ENCODE assay signal across 9 cellular contexts in genomic region chr11:44205836-44206235, GRCh38.
"Had no signal": no experiment of that assay in that cellular context is flagged by ENCODE, and none has a peak within 500 bp of the region (broad histone marks: within the 10 kb centered on the region; RNA-seq: fewer than 3 reads in every experiment).

No MANE protein-coding gene starts in this region.

- DNase-seq: GM23248, GOT3, H7, H9, HCEC 1CT, HFFc6 had no signal

- H3K36me3 ChIP-seq: HAP-1 had no signal

- H3K9ac ChIP-seq: GM23248 had no signal

- H3K27ac ChIP-seq: GM23248 had no signal

- ATAC-seq: GM23338, HCT116 had no signal

- H3K4me3 ChIP-seq: GM23248, GM23338, HAP-1 had no signal

- H3K9me3 ChIP-seq: HAP-1 had no signal

- H3K4me1 ChIP-seq: HAP-1 had no signal
